ENCODE assay signal across 14 cellular contexts in the genomic region with DNA sequence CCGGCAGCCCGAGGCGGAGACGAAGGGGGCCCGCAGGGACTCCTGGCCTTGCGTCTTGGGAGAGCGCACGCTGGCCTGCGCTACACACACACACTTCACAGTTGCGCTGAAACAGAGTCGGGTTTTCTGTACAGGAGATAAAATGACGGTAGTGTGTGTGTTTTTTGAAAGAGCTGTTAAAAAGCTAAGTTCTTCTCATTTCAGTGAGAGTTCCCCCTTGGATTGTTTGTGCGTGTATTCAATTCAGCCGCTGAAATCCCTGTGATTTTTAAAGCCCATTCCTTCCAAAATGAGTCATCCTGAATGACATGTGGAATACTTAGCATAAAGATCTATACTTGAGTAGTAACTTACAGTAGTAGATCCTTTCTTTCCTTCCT. TPM values are rescaled to one million over a fixed set of nuclear protein-coding genes. Genes with fewer than 3 reads are reported as not detected.
A peak's percentile ranks its signal among the peaks of the same experiment; 100 is the strongest.
DNase-seq lines count a peak whose midpoint lies in the region; TF ChIP-seq lines count a peak whose summit lies in the region.
"Had no signal": no experiment of that assay in that cellular context is flagged by ENCODE, and none has a peak within 500 bp of the region (broad histone marks: within the 10 kb centered on the region; RNA-seq: fewer than 3 reads in every experiment).

No MANE protein-coding gene starts in this region.

- H3K4me3 ChIP-seq in BLaER1 (peak overlapping the region; percentile 60), HEK293 (ENCODE audit: low read depth, low read length) (peak overlapping the region; percentile 39; the same call in 1 of the 2 replicates), brain microvascular endothelial cell (ENCODE audit: low read depth, low read length) (peak overlapping the region; percentile 48), mesodermal cell (ENCODE audit: extremely low read depth, insufficient read depth, low read length, poor library complexity, severe bottlenecking) (peak overlapping the region; percentile 29), testis (peak overlapping the region in 1 of 2 donors; percentile 17), transverse colon (no peak overlapping the region)

- TF ChIP-seq CTCF in HEK293 (tag by site-specific recombination; IDR thresholded peaks at IDR 0.05) (no peak), brain microvascular endothelial cell (IDR thresholded peaks at IDR 0.05; ENCODE audit: low read depth, low read length, missing control alignments) (no peak), testis (IDR thresholded peaks at IDR 0.05) (no peak), transverse colon (IDR thresholded peaks at IDR 0.05) (no peak)

- H3K4me3 Mint-ChIP-seq in activated naive CD4-positive, alpha-beta T cell treated with anti-CD3 and anti-CD28 coated beads, Interleukin-2, amount 10 ng/mL, durations not matched to agents 7 days and 5 days: no peak overlapping the region
- H3K4me3 Mint-ChIP-seq: activated CD8-positive, alpha-beta T cell treated with anti-CD3 and anti-CD28 coated beads for 36 hours had no signal

- WGBS in mesodermal cell (ENCODE audit: insufficient coverage in 2 of 2), 2 experiments: 0% methylated on average over 2 of the region's 14 CpGs; no CpG with 5 or more reads in 1 of the 2 experiments
- WGBS in testis, 2 donors: 2 to 5% methylated on average over 13 to 14 of the region's 14 CpGs
- 21 to 28% methylated on average over 3 to 14 of the region's 14 CpGs for WGBS in transverse colon (ENCODE audit: low coverage in 1 of 2), 2 donors

- in situ Hi-C loops in brain microvascular endothelial cell (cut with HindIII; ENCODE audit: low pct_ligation_motif_present, low sequenced_read_pairs): no loop called here
- in situ Hi-C loops in transverse colon (cut with MboI; ENCODE audit: low pct_ligation_motif_present in 1 of 4, low pct_unique_long_range_greater_than_20kb in 1 of 4, low sequenced_read_pairs in 3 of 4): no loop called here

- no peaks in the 10 kb centered on the region for H3K9me3 Mint-ChIP-seq in activated naive CD4-positive, alpha-beta T cell treated with anti-CD3 and anti-CD28 coated beads, Interleukin-2, amount 10 ng/mL, durations not matched to agents 7 days and 5 days
- H3K9me3 Mint-ChIP-seq: activated CD8-positive, alpha-beta T cell treated with anti-CD3 and anti-CD28 coated beads for 36 hours had no signal

- intact Hi-C loops in testis (cut with DNase I; ENCODE audit: low total_unique reads) (no loop called here), transverse colon (cut with DNase I; ENCODE audit: low total_unique reads) (no loop called here)

- no peaks in the 10 kb centered on the region for H3K36me3 Mint-ChIP-seq in activated naive CD4-positive, alpha-beta T cell treated with anti-CD3 and anti-CD28 coated beads, Interleukin-2, amount 10 ng/mL, durations not matched to agents 7 days and 5 days

- no peak for TF ChIP-seq POLR2A in testis (IDR thresholded peaks at IDR 0.05)
- TF ChIP-seq POLR2A in transverse colon (IDR thresholded peaks at IDR 0.05): no peak

- no peaks in the 10 kb centered on the region for H4K20me1 ChIP-seq in BLaER1

- H3K36me3 ChIP-seq in BLaER1 (no peaks in the 10 kb centered on the region), HEK293 (ENCODE audit: control insufficient read depth in 2 of 2, insufficient read depth in 1 of 2, low read length in 2 of 2) (no peaks in the 10 kb centered on the region), brain microvascular endothelial cell (replicated peaks) (no peaks in the 10 kb centered on the region), mesodermal cell (ENCODE audit: control insufficient read depth, insufficient read depth, low read length) (no peaks in the 10 kb centered on the region), testis (ENCODE audit: low read depth, missing control alignments) (no peaks in the 10 kb centered on the region), transverse colon (no peaks in the 10 kb centered on the region)

- H3K4me2 ChIP-seq in BLaER1: peak overlapping the region; percentile 94

- peaks cover 20% of the 10 kb centered on the region for H3K27me3 Mint-ChIP-seq in activated naive CD4-positive, alpha-beta T cell treated with anti-CD3 and anti-CD28 coated beads, Interleukin-2, amount 10 ng/mL, durations not matched to agents 7 days and 5 days

- H3K27me3 ChIP-seq in BLaER1 (peaks cover 11% of the 10 kb centered on the region; the same call in 1 of the 2 replicates), brain microvascular endothelial cell (replicated peaks) (no peaks in the 10 kb centered on the region), testis (no peaks in the 10 kb centered on the region), transverse colon (peaks cover 22% of the 10 kb centered on the region)

- CTCF ChIA-PET in HEK293 (lab: Yijun Ruan, JAX): no interaction called here
- CTCF ChIA-PET in activated naive CD4-positive, alpha-beta T cell treated with anti-CD3 and anti-CD28 coated beads, Interleukin-2, amount 10 ng/mL, durations not matched to agents 7 days and 5 days (lab: Charles Lee): no interaction called here

- H3K27ac ChIP-seq in BLaER1: no peak overlapping the region
- H3K27ac ChIP-seq in HEK293 (ENCODE audit: extremely low read depth, low read depth, low read length): no peak overlapping the region
- no peak overlapping the region for H3K27ac ChIP-seq in brain microvascular endothelial cell
- no peak overlapping the region for H3K27ac ChIP-seq in mesodermal cell (ENCODE audit: low read depth, low read length, severe bottlenecking)
- H3K27ac ChIP-seq in testis: no peak overlapping the region
- H3K27ac ChIP-seq in transverse colon: no peak overlapping the region
- H3K27ac ChIP-seq: C4-2B had no signal

- no peak for TF ChIP-seq EP300 in transverse colon (IDR thresholded peaks at IDR 0.05; ENCODE audit: low read depth)

- peaks cover 87% of the 10 kb centered on the region for H3K4me1 ChIP-seq in BLaER1
- H3K4me1 ChIP-seq in HEK293 (ENCODE audit: control insufficient read depth, insufficient read depth, low read length): no peaks in the 10 kb centered on the region
- peaks cover 5% of the 10 kb centered on the region for H3K4me1 ChIP-seq in mesodermal cell (ENCODE audit: control insufficient read depth, insufficient read depth, low read length, poor library complexity, severe bottlenecking)
- H3K4me1 ChIP-seq in testis: peaks cover 4% of the 10 kb centered on the region
- H3K4me1 ChIP-seq in transverse colon: no peaks in the 10 kb centered on the region

- no peaks in the 10 kb centered on the region for H3K4me1 Mint-ChIP-seq in activated naive CD4-positive, alpha-beta T cell treated with anti-CD3 and anti-CD28 coated beads, Interleukin-2, amount 10 ng/mL, durations not matched to agents 7 days and 5 days

- H3K27ac Mint-ChIP-seq in activated naive CD4-positive, alpha-beta T cell treated with anti-CD3 and anti-CD28 coated beads, Interleukin-2, amount 10 ng/mL, durations not matched to agents 7 days and 5 days: no peak overlapping the region
- H3K27ac Mint-ChIP-seq: activated CD8-positive, alpha-beta T cell treated with anti-CD3 and anti-CD28 coated beads for 36 hours had no signal

- POLR2A ChIA-PET in HEK293 (lab: Yijun Ruan, JAX): interaction anchor here (1.2 kb wide), 1 partner anchor 19 kb away, joined by 4 read pairs; the partner anchor contains the start of gene SOX11

- H3K9me3 ChIP-seq in BLaER1 (no peaks in the 10 kb centered on the region), HEK293 (ENCODE audit: control insufficient read depth, insufficient read depth, low read depth, low read length) (no peaks in the 10 kb centered on the region), mesodermal cell (ENCODE audit: control insufficient read depth, low read length) (no peaks in the 10 kb centered on the region), testis (no peaks in the 10 kb centered on the region), transverse colon (no peaks in the 10 kb centered on the region)

- peak overlapping the region; percentile 34; the same call in 1 of the 2 replicates for H3K9ac ChIP-seq in BLaER1

- DNase-seq in brain microvascular endothelial cell (peak; percentile 29), CD1c-positive myeloid dendritic cell (ENCODE audit: extremely low spot score) (no peak), testis (no peak), transverse colon (no peak)
- no peak for DNase-seq in activated naive CD4-positive, alpha-beta T cell treated with anti-CD3 and anti-CD28 coated beads, Interleukin-2, amount 10 ng/mL, durations not matched to agents 7 days and 5 days
- DNase-seq: activated CD8-positive, alpha-beta T cell treated with anti-CD3 and anti-CD28 coated beads for 36 hours; activated naive CD4-positive, alpha-beta T cell; kidney glomerular epithelial cell; NCI-H446; T1000 had no signal

TF ChIP-seq in HEK293, 187 proteins besides CTCF, POLR2A, EP300 and RAD21 (continues in another document):
- TF ChIP-seq, protein P1, sequence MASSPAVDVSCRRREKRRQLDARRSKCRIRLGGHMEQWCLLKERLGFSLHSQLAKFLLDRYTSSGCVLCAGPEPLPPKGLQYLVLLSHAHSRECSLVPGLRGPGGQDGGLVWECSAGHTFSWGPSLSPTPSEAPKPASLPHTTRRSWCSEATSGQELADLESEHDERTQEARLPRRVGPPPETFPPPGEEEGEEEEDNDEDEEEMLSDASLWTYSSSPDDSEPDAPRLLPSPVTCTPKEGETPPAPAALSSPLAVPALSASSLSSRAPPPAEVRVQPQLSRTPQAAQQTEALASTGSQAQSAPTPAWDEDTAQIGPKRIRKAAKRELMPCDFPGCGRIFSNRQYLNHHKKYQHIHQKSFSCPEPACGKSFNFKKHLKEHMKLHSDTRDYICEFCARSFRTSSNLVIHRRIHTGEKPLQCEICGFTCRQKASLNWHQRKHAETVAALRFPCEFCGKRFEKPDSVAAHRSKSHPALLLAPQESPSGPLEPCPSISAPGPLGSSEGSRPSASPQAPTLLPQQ (tag by site-specific recombination; IDR thresholded peaks at IDR 0.05): no peak
- TF ChIP-seq, protein P2, sequence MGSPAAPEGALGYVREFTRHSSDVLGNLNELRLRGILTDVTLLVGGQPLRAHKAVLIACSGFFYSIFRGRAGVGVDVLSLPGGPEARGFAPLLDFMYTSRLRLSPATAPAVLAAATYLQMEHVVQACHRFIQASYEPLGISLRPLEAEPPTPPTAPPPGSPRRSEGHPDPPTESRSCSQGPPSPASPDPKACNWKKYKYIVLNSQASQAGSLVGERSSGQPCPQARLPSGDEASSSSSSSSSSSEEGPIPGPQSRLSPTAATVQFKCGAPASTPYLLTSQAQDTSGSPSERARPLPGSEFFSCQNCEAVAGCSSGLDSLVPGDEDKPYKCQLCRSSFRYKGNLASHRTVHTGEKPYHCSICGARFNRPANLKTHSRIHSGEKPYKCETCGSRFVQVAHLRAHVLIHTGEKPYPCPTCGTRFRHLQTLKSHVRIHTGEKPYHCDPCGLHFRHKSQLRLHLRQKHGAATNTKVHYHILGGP (tag by site-specific recombination; IDR thresholded peaks at IDR 0.05): no peak
- TF ChIP-seq ZNF16 (tag by site-specific recombination; IDR thresholded peaks at IDR 0.05; ENCODE audit: low read depth) (no peak), SP7 (tag by site-specific recombination; IDR thresholded peaks at IDR 0.05) (no peak), ZNF529 (tag by site-specific recombination; IDR thresholded peaks at IDR 0.05; ENCODE audit: insufficient replicate concordance) (no peak)

RNA-seq across cellular contexts. Expression of gene SOX11, which starts 18.3 kb away (rescaled TPM):
- 30.1 TPM for polyA plus RNA-seq in mesodermal cell (2013, experiment 1 of 2)
- 24.3 TPM for polyA plus RNA-seq in mesodermal cell (2013, experiment 2 of 2)
- under 1 TPM; 0.06 to 0.08 TPM for total RNA-seq in testis
- 0.05 TPM for polyA plus RNA-seq in testis (ENCODE audit: insufficient read depth, low read depth, low replicate concordance)
- under 1 TPM; 0.32 to 0.75 (median 0.40) TPM for total RNA-seq in transverse colon
- total RNA-seq: activated CD8-positive, alpha-beta T cell treated with anti-CD3 and anti-CD28 coated beads for 36 hours had no signal

Comparison
In these comparisons a context has a peak if more than half of its experiments do, and no peak if none do; other contexts are left out.
1. H3K4me3 ChIP-seq: peak in BLaER1 (single experiment), HEK293 (single experiment), brain microvascular endothelial cell (single experiment) and mesodermal cell (single experiment); none in transverse colon (0 of 4).